ENCODE assay signal across 18 cellular contexts in the genomic region with DNA sequence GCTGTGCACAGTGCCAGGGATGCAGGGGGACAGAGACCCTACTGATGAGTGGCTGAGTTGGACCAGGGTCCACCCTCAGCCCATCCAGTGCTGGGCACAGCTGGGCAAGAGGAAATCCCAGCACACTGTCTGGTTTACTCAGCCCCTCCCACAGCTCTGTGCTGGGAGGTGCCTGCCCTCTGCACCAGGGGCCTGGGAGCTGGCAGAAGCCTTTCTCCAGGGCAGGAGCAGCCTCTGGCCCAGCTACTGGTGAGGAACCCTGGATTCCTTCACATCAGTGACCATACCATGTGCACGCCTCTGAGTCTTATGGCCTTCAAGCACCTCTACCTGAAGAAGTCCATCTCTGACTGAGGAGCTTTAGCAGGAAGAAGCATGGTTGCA. TPM values are rescaled to one million over a fixed set of nuclear protein-coding genes. Genes with fewer than 3 reads are reported as not detected.
A peak's percentile ranks its signal among the peaks of the same experiment; 100 is the strongest.
DNase-seq lines count a peak whose midpoint lies in the region; ATAC-seq lines count a peak whose summit lies in the region.
"Had no signal": no experiment of that assay in that cellular context is flagged by ENCODE, and none has a peak within 500 bp of the region (broad histone marks: within the 10 kb centered on the region; RNA-seq: fewer than 3 reads in every experiment).

No MANE protein-coding gene starts in this region.

- no peak overlapping the region for H3K27ac Mint-ChIP-seq in central memory CD8-positive, alpha-beta T cell (ENCODE audit: low read depth)

- ATAC-seq in central memory CD8-positive, alpha-beta T cell (replicated peaks; ENCODE audit: extremely low read depth, poor library complexity, severe bottlenecking) = peak; percentile 31
- peak; percentile 31 to 46 for ATAC-seq in right cardiac atrium
- ATAC-seq in sciatic nerve = peak; percentile 40
- ATAC-seq: activated CD4-positive, CD25-positive, alpha-beta regulatory T cell treated with anti-CD3 and anti-CD28 coated beads, Interleukin-2, amount 50 U/mL, for 24 hours; body of pancreas; HCT116 had no signal

- no peaks in the 10 kb centered on the region for H3K9me3 Mint-ChIP-seq in central memory CD8-positive, alpha-beta T cell

- no peak overlapping the region for H3K27ac ChIP-seq in right cardiac atrium (ENCODE audit: low read length)
- H3K27ac ChIP-seq: body of pancreas had no signal

- 88% methylated on average over 1 of the region's 1 CpG for WGBS in right cardiac atrium

- H3K4me3 ChIP-seq in right cardiac atrium (ENCODE audit: low read length) = no peak overlapping the region
- H3K4me3 ChIP-seq: body of pancreas had no signal

- DNase-seq in D341Med (ENCODE audit: low spot score) (peak; percentile 21), right cardiac atrium (no peak), sciatic nerve (ENCODE audit: low spot score) (no peak), AML-193 (lab: John Stamatoyannopoulos, UW) (no peak), DMS153 treated with DMSO at 0.1 percent for 48 hours (lab: John Stamatoyannopoulos, UW; ENCODE audit: unreplicated experiment) (no peak), EL (no peak), 8988T (no peak)
- DNase-seq in central memory CD8-positive, alpha-beta T cell (ENCODE audit: low spot score in 2 of 2) = no peak
- DNase-seq: activated naive CD4-positive, alpha-beta T cell treated with Interleukin-2 at 50 U/mL for 16 hours; DMS 273 treated with DMSO at 0.1 percent for 48 hours; NCI-H1436 treated with DMSO at 0.1 percent for 48 hours; SHP77 treated with DMSO at 0.1 percent for 48 hours; substantia nigra; T-helper 2 cell had no signal

- peaks cover 16% of the 10 kb centered on the region for H3K4me1 ChIP-seq in right cardiac atrium (ENCODE audit: control insufficient read depth, insufficient read depth, low read length)
- H3K4me1 ChIP-seq: body of pancreas had no signal

- intact Hi-C loops in right cardiac atrium (cut with DNase I) = no loop called here
- intact Hi-C loops in sciatic nerve (cut with DNase I) = no loop called here

- H3K27me3 Mint-ChIP-seq in central memory CD8-positive, alpha-beta T cell = no peaks in the 10 kb centered on the region

- H3K36me3 Mint-ChIP-seq in central memory CD8-positive, alpha-beta T cell (ENCODE audit: insufficient read depth) = no peaks in the 10 kb centered on the region

- no peak overlapping the region for H3K4me3 Mint-ChIP-seq in central memory CD8-positive, alpha-beta T cell

- H3K27me3 ChIP-seq in right cardiac atrium (ENCODE audit: control insufficient read depth, insufficient read depth) = no peaks in the 10 kb centered on the region
- H3K27me3 ChIP-seq: body of pancreas had no signal

- H3K9me3 ChIP-seq in right cardiac atrium (ENCODE audit: control insufficient read depth, low read length) = no peaks in the 10 kb centered on the region
- H3K9me3 ChIP-seq: body of pancreas had no signal

- peaks cover 19% of the 10 kb centered on the region for H3K4me1 Mint-ChIP-seq in central memory CD8-positive, alpha-beta T cell

RNA-seq across cellular contexts. Expression of a gene that starts 25.9 kb away (rescaled TPM):
- total RNA-seq in right cardiac atrium (10 to 100 TPM; 29.3 to 98.9 (median 73.2) TPM), sciatic nerve (0.18 TPM)
- polyA plus RNA-seq in right cardiac atrium = 27.8 TPM
- total RNA-seq: pulmonary artery endothelial cell had no signal

Comparison
In these comparisons a context has a peak if more than half of its experiments do, and no peak if none do; other contexts are left out.
1. RNA of a gene that starts 25.9 kb away (total RNA-seq): 29.3 to 98.9 TPM in right cardiac atrium; 0.18 TPM in sciatic nerve (single experiment); every median in the first group is over 10 times any median in the second.
2. Peak in every context shown above with its lines, with median percentiles within 50 percentile points of each other: ATAC-seq.